ENCODE assay signal across 8 cellular contexts in genomic region chr9:106056328-106056727, GRCh38.
"Had no signal": no experiment of that assay in that cellular context is flagged by ENCODE, and none has a peak within 500 bp of the region (broad histone marks: within the 10 kb centered on the region; RNA-seq: fewer than 3 reads in every experiment).

No MANE protein-coding gene starts in this region.

- H3K9ac ChIP-seq: GM23248, KMS-11 had no signal

- FAIRE-seq: H1, H54 had no signal

- H3K4me3 ChIP-seq: GM23248 had no signal

- DNase-seq: GM23248, H9, HCEC 1CT, KBM-7 had no signal

- H3K4me2 ChIP-seq: KMS-11 had no signal

- H3K27ac ChIP-seq: GM23248, HL-60, KMS-11 had no signal

- H2AFZ ChIP-seq: GM23248 had no signal
